ENCODE assay signal across 10 cellular contexts in the genomic region with DNA sequence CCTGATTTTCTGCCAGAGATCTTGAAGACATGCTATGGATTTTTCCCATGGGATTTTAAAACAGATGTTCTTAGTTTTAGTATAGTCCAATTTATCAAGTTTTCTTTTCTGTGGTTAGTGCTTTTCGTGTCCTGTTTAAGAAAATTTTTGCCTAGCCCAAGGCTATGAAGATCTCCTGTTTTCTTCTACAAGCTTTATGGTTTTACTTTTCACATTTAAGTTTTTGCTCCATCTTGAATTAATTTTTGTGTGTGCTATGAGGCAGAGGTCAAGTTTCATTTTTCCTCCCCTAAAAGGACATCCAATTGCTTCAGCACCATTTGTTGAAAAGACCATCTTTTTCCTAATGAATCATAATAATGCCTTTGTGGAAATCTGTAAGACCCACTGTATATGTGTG.
A peak's percentile ranks its signal among the peaks of the same experiment; 100 is the strongest.
DNase-seq lines count a peak whose midpoint lies in the region; ATAC-seq, FAIRE-seq and TF ChIP-seq lines count a peak whose summit lies in the region.
"Had no signal": no experiment of that assay in that cellular context is flagged by ENCODE, and none has a peak within 500 bp of the region (broad histone marks: within the 10 kb centered on the region; RNA-seq: fewer than 3 reads in every experiment).

No MANE protein-coding gene starts in this region.

- H3K9me3 ChIP-seq in adipocyte (ENCODE audit: control insufficient read depth, low read length) (no peaks in the 10 kb centered on the region), kidney (ENCODE audit: control insufficient read depth in 1 of 2, low read length in 2 of 2) (no peaks in the 10 kb centered on the region), smooth muscle cell (replicated peaks; ENCODE audit: low read depth) (no peaks in the 10 kb centered on the region)

- H3K36me3 ChIP-seq in BJ (ENCODE audit: control insufficient read depth, insufficient read depth, low read length) (peaks cover 8% of the 10 kb centered on the region), adipocyte (ENCODE audit: control insufficient read depth, insufficient read depth, low read length, severe bottlenecking) (peaks cover 3% of the 10 kb centered on the region), kidney (ENCODE audit: control insufficient read depth in 1 of 2, insufficient read depth in 2 of 2, low read length in 2 of 2) (peaks cover 5 to 16% of the 10 kb centered on the region in 2 donors), smooth muscle cell (ENCODE audit: low read depth) (no peaks in the 10 kb centered on the region)

- peak overlapping the region; percentile 78 for H3K4me2 ChIP-seq in smooth muscle cell

- H3K4me1 ChIP-seq in adipocyte (ENCODE audit: control insufficient read depth, insufficient read depth, low read length) (peaks cover 54% of the 10 kb centered on the region), kidney (ENCODE audit: control insufficient read depth in 1 of 2, insufficient read depth in 1 of 2, low read depth in 1 of 2, low read length in 2 of 2) (peaks cover 29 to 31% of the 10 kb centered on the region in 2 donors), smooth muscle cell (ENCODE audit: low read depth) (peaks cover 18% of the 10 kb centered on the region)

- H3F3A ChIP-seq in smooth muscle cell (ENCODE audit: low read depth): peaks cover 47% of the 10 kb centered on the region

- no peak for FAIRE-seq in kidney (lab: Jason Lieb, UNC)

- 4% methylated on average over 1 of the region's 1 CpG for WGBS in smooth muscle cell (ENCODE audit: low lambda C conversion rate)

- H3K27ac ChIP-seq in kidney (ENCODE audit: low read depth in 2 of 2, low read length in 2 of 2) (peak overlapping the region; percentile 65 to 95), smooth muscle cell (ENCODE audit: low read depth) (peak overlapping the region; percentile 83)

- CTCF ChIA-PET in BJ (lab: Yijun Ruan, JAX): interaction anchor here (1.0 to 7.5 kb wide), 4 partner anchors 15 to 119 kb away, joined by 3 to 55 read pairs (median 3); no protein-coding TSS in a partner anchor

- intact Hi-C loops in kidney (cut with DNase I): no loop called here

- POLR2A ChIA-PET in BJ (lab: Charles Lee): no interaction called here

- no peak overlapping the region for H2AFZ ChIP-seq in smooth muscle cell (ENCODE audit: low read depth)

- TF ChIP-seq CTCF in BJ (IDR thresholded peaks at IDR 0.05; ENCODE audit: insufficient read depth, low read depth, low read length) (no peak), kidney (IDR thresholded peaks at IDR 0.05; ENCODE audit: borderline replicate concordance, extremely low read depth, insufficient read depth) (no peak), smooth muscle cell (IDR thresholded peaks at IDR 0.05; ENCODE audit: borderline replicate concordance, insufficient read depth, poor library complexity, severe bottlenecking) (no peak)

- ATAC-seq in HG03565 (IDR thresholded peaks at IDR 0.05; ENCODE audit: unreplicated experiment): no peak
- no peak for ATAC-seq in HG02970 (IDR thresholded peaks at IDR 0.05; ENCODE audit: low FRiP score, unreplicated experiment)
- no peak for ATAC-seq in HG02571 (IDR thresholded peaks at IDR 0.05; ENCODE audit: unreplicated experiment)
- ATAC-seq in HG03457 (IDR thresholded peaks at IDR 0.05; ENCODE audit: unreplicated experiment): no peak
- ATAC-seq: activated CD4-positive, alpha-beta T cell treated with anti-CD3 and anti-CD28 coated beads for 36 hours had no signal

- peaks cover 57% of the 10 kb centered on the region for H3K79me2 ChIP-seq in smooth muscle cell (ENCODE audit: low read depth)

- H3K9ac ChIP-seq in adipocyte (ENCODE audit: low read length) (peak overlapping the region; percentile 78), kidney (ENCODE audit: low read length in 2 of 2) (peak overlapping the region in 1 of 2 donors; percentile 49), smooth muscle cell (ENCODE audit: low read depth) (peak overlapping the region; percentile 41)

- H3K27me3 ChIP-seq in BJ (ENCODE audit: control insufficient read depth, insufficient read depth, low read length): no peaks in the 10 kb centered on the region
- H3K27me3 ChIP-seq in adipocyte (replicated peaks; ENCODE audit: control insufficient read depth, insufficient read depth, low read length): no peaks in the 10 kb centered on the region
- H3K27me3 ChIP-seq in smooth muscle cell (ENCODE audit: low read depth): no peaks in the 10 kb centered on the region

- H4K20me1 ChIP-seq in smooth muscle cell (ENCODE audit: low read depth): no peaks in the 10 kb centered on the region

- H3K4me3 ChIP-seq in BJ (ENCODE audit: low read depth, low read length): no peak overlapping the region
- H3K4me3 ChIP-seq in adipocyte (ENCODE audit: low read length): peak overlapping the region; percentile 38
- H3K4me3 ChIP-seq in kidney (ENCODE audit: low read length in 2 of 2): no peak overlapping the region
- H3K4me3 ChIP-seq in smooth muscle cell: no peak overlapping the region

- DNase-seq in BJ (ENCODE audit: low read depth) (peak; percentile 92), adipocyte (ENCODE audit: low read depth) (peak; percentile 92), kidney (no peak), smooth muscle cell (lab: John Stamatoyannopoulos, UW; ENCODE audit: unreplicated experiment) (no peak)
- DNase-seq: activated CD4-positive, alpha-beta T cell treated with anti-CD3 and anti-CD28 coated beads for 36 hours; NCI-H1105 treated with DMSO at 0.1 percent for 48 hours had no signal

Comparison
In these comparisons a context has a peak if more than half of its experiments do, and no peak if none do; other contexts are left out.
1. DNase-seq: peak in BJ (single experiment) and adipocyte (single experiment); none in kidney (single experiment) and smooth muscle cell (single experiment).